ENCODE assay signal across 22 cellular contexts in the genomic region with DNA sequence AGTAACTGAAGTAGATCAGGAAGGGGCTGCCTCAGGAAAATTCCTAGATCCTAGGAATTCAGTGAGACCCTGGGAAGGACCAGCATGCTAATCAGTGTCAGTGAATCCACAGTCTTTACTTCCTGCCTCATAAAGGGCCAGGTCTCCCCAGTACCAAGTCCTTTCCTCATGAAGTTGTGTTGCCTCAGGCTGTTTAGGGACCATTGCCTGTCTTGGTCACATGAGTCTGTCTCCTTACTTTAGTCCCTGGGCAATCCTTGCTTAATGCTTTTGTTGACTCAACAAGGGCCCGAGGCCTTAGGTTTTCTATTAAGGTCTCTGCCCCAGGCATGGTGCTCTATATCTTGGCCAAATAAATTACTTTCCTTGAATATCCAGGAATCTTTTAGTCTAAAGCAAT. TPM values are rescaled to one million over a fixed set of nuclear protein-coding genes. Genes with fewer than 3 reads are reported as not detected.
A peak's percentile ranks its signal among the peaks of the same experiment; 100 is the strongest.
DNase-seq lines count a peak whose midpoint lies in the region; ATAC-seq and TF ChIP-seq lines count a peak whose summit lies in the region.
"Had no signal": no experiment of that assay in that cellular context is flagged by ENCODE, and none has a peak within 500 bp of the region (broad histone marks: within the 10 kb centered on the region; RNA-seq: fewer than 3 reads in every experiment).

No MANE protein-coding gene starts in this region.

- WGBS in heart right ventricle, 2 donors, result 92 to 93% methylated on average over 1 of the region's 1 CpG
- WGBS in hepatocyte (ENCODE audit: low lambda C conversion rate, missing lambda C conversion rate), result 63% methylated on average over 1 of the region's 1 CpG

- H3K9me2 ChIP-seq in hepatocyte (replicated peaks; ENCODE audit: insufficient read depth), result no peaks in the 10 kb centered on the region

- H3K4me1 ChIP-seq in cardiac muscle cell (ENCODE audit: low read depth) (peaks cover 24% of the 10 kb centered on the region), heart right ventricle (peaks cover 0 to 12% (median 0%) of the 10 kb centered on the region in 9 donors), hepatocyte (ENCODE audit: insufficient read depth) (peaks cover 3% of the 10 kb centered on the region)
- H3K4me1 ChIP-seq: BE2C had no signal

- H3K4me1 Mint-ChIP-seq in neural crest cell (peaks cover 3% of the 10 kb centered on the region), T-cell (no peaks in the 10 kb centered on the region)

- no peak overlapping the region for H3K4me3 ChIP-seq in cardiac muscle cell
- H3K4me3 ChIP-seq in heart right ventricle, result no peak overlapping the region
- no peak overlapping the region for H3K4me3 ChIP-seq in hepatocyte
- H3K4me3 ChIP-seq: GM12878 had no signal

- H3K27me3 Mint-ChIP-seq in neural crest cell (ENCODE audit: low read depth) (no peaks in the 10 kb centered on the region), T-cell (no peaks in the 10 kb centered on the region)
- H3K27me3 Mint-ChIP-seq: CD4-positive, alpha-beta T cell had no signal

- H3K9me3 Mint-ChIP-seq in neural crest cell (no peaks in the 10 kb centered on the region), T-cell (no peaks in the 10 kb centered on the region)
- H3K9me3 Mint-ChIP-seq: CD4-positive, alpha-beta T cell had no signal

- no peaks in the 10 kb centered on the region for H4K20me1 ChIP-seq in hepatocyte (ENCODE audit: insufficient read depth, poor library complexity, severe bottlenecking)

- no peaks in the 10 kb centered on the region for H3K79me2 ChIP-seq in hepatocyte

- CTCF ChIA-PET in T-cell (lab: Charles Lee), result no interaction called here

- ATAC-seq in heart right ventricle (no peak), T-cell (replicated peaks in 1 of 4) (no peak)
- ATAC-seq: GM12878 had no signal

- DNase-seq in cardiac muscle cell (ENCODE audit: low read depth in 1 of 2, low spot score in 1 of 2) (no peak), heart right ventricle (no peak), hepatocyte (ENCODE audit: low spot score) (peak; percentile 26), neural crest cell (ENCODE audit: low read depth, low spot score) (no peak), NCI-H510A treated with DMSO at 0.1 percent for 48 hours (lab: John Stamatoyannopoulos, UW) (no peak), activated T-cell treated with anti-CD3 and anti-CD28 coated beads for 4 hours (no peak), NOMO-1 (lab: John Stamatoyannopoulos, UW; ENCODE audit: unreplicated experiment in 2 of 2) (no peak), T-cell (no peak)
- DNase-seq: 8988T; BE2C; CD4-positive, alpha-beta T cell; DND-41; GDM1; Kasumi-1; NCI-H1105 treated with DMSO at 0.1 percent for 48 hours; NCI-H1694 treated with DMSO at 0.1 percent for 48 hours; NCI-H226; NCI-H69; OCI-M1; RPMI8226; SIG-M5 had no signal

- TF ChIP-seq CTCF in cardiac muscle cell (IDR thresholded peaks at IDR 0.05; ENCODE audit: low read depth, low read length), result no peak
- no peak for TF ChIP-seq CTCF in heart right ventricle (IDR thresholded peaks at IDR 0.05)
- TF ChIP-seq CTCF in hepatocyte (IDR thresholded peaks at IDR 0.05; ENCODE audit: poor library complexity), result no peak
- TF ChIP-seq CTCF in neural crest cell (conservative IDR thresholded peaks at IDR 0.05), result no peak

- intact Hi-C loops in heart right ventricle (cut with DNase I), result no loop called here

- H3K9me3 ChIP-seq in cardiac muscle cell (ENCODE audit: low read depth) (no peaks in the 10 kb centered on the region), heart right ventricle (no peaks in the 10 kb centered on the region), hepatocyte (ENCODE audit: low read depth) (no peaks in the 10 kb centered on the region)
- H3K9me3 ChIP-seq: BE2C had no signal

- H3K27me3 ChIP-seq in cardiac muscle cell, result no peaks in the 10 kb centered on the region
- no peaks in the 10 kb centered on the region for H3K27me3 ChIP-seq in heart right ventricle
- no peaks in the 10 kb centered on the region for H3K27me3 ChIP-seq in hepatocyte
- H3K27me3 ChIP-seq: BE2C had no signal

- no peak overlapping the region for H3K4me2 ChIP-seq in hepatocyte

- H2AFZ ChIP-seq in hepatocyte, result no peak overlapping the region

- H3K27ac Mint-ChIP-seq in neural crest cell (ENCODE audit: unreplicated experiment), result peak overlapping the region; percentile 10
- no peak overlapping the region for H3K27ac Mint-ChIP-seq in T-cell
- H3K27ac Mint-ChIP-seq: CD4-positive, alpha-beta T cell had no signal

- H3K36me3 Mint-ChIP-seq in neural crest cell (ENCODE audit: low read depth), result peaks cover 16% of the 10 kb centered on the region
- H3K36me3 Mint-ChIP-seq in T-cell, result peaks cover 48% of the 10 kb centered on the region

- POLR2A ChIA-PET in T-cell (lab: Charles Lee), result no interaction called here

- peaks cover 35% of the 10 kb centered on the region for H3K36me3 ChIP-seq in cardiac muscle cell
- H3K36me3 ChIP-seq in heart right ventricle, result peaks cover 0 to 81% (median 34%) of the 10 kb centered on the region in 9 donors
- H3K36me3 ChIP-seq in hepatocyte (replicated peaks; ENCODE audit: insufficient read depth, low read depth), result no peaks in the 10 kb centered on the region

- H3K27ac ChIP-seq in cardiac muscle cell, result peak overlapping the region; percentile 78
- no peak overlapping the region for H3K27ac ChIP-seq in heart right ventricle
- no peak overlapping the region for H3K27ac ChIP-seq in hepatocyte

- H3K4me3 Mint-ChIP-seq in neural crest cell, result no peak overlapping the region
- H3K4me3 Mint-ChIP-seq in T-cell, result no peak overlapping the region
- H3K4me3 Mint-ChIP-seq: CD4-positive, alpha-beta T cell had no signal

RNA-seq across cellular contexts. Expression of a gene that starts 16.1 kb away (rescaled TPM):
- 14.4 and 21.2 TPM in 2 replicates for total RNA-seq in cardiac muscle cell
- polyA plus RNA-seq in cardiac muscle cell, result 26.4 and 34.4 TPM in 2 replicates
- 10 to 100 TPM; 19.6 to 31.9 (median 24.3) TPM for total RNA-seq in heart right ventricle
- 1 to 10 TPM; 4.2 to 7.8 TPM for polyA plus RNA-seq in heart right ventricle
- total RNA-seq in hepatocyte, result 35.5 and 36.1 TPM in 2 replicates
- 24.1 and 24.7 TPM in 2 replicates for polyA plus RNA-seq in hepatocyte
- total RNA-seq in neural crest cell, result 25.0 and 31.7 TPM in 2 replicates
- total RNA-seq in T-cell, result 10 to 100 TPM; 33.2 to 42.8 (median 35.5) TPM
